Comparison of ENCODE assay signal across 8 cellular contexts in the genomic region with DNA sequence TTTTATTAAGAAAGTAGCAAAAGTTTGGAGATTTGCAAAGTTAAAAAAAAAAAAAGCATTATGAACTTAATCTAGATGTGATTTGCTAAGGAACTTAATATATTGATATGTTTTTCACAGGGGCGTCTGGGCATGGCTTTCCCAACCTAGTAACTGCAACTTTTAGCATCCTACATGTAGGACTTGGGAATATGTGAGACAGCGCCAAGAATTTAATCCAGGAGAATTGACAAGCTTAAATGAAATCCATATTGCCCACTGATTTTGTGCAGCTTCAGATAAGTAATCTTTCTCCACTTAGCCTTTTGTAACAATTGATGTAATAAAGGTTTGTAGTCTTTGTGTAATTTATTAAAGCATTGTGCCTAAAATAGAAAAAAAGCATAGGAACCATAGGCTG. TPM values are rescaled to one million over a fixed set of nuclear protein-coding genes. Genes with fewer than 3 reads are reported as not detected.
DNase-seq lines count a peak whose midpoint lies in the region; ATAC-seq and TF ChIP-seq lines count a peak whose summit lies in the region.

No MANE protein-coding gene starts in this region.

- peaks cover 32% of the 10 kb centered on the region for H3K4me1 Mint-ChIP-seq in HFFc6 (ENCODE audit: low read depth)

- POLR2A ChIA-PET in A673 (lab: Charles Lee; ENCODE audit: low non-redundant PET), result interaction anchor here (0.6 kb wide), 1 partner anchor 37 kb away, joined by 3 read pairs; no protein-coding TSS in a partner anchor

- H3K4me1 ChIP-seq in A673 (ENCODE audit: insufficient read depth, low read length, poor library complexity, severe bottlenecking) (peaks cover 18% of the 10 kb centered on the region), mammary epithelial cell (ENCODE audit: insufficient read depth, low read length) (peaks cover 7% of the 10 kb centered on the region), mononuclear cell (ENCODE audit: insufficient read depth, low read length) (peaks cover 47% of the 10 kb centered on the region)

- TF ChIP-seq CTCF in A673 (conservative IDR thresholded peaks at IDR 0.05; ENCODE audit: low read depth, low read length), result no peak
- TF ChIP-seq CTCF in HFFc6 (IDR thresholded peaks at IDR 0.05), result no peak
- no peak for TF ChIP-seq CTCF in mammary epithelial cell (conservative IDR thresholded peaks at IDR 0.05 in 1 of 2, IDR thresholded peaks at IDR 0.05 in 1 of 2; ENCODE audit: extremely low read depth in 1 of 2, insufficient read depth in 1 of 2, low read depth in 1 of 2, low read length in 2 of 2)

- intact Hi-C loops in A673 (cut with micrococcal nuclease; ENCODE audit: unreplicated experiment), result loop anchor here (10.0 kb wide), 1 partner anchor 519 kb away; no protein-coding TSS in a partner anchor
- intact Hi-C loops in mammary epithelial cell (cut with micrococcal nuclease), result loop anchor here (1.0 to 2.0 kb wide), 3 partner anchors 68 to 553 kb away; partner anchors contain the start of genes AP4E1 and USP8

- DNase-seq in A673 (ENCODE audit: low spot score), result no peak
- DNase-seq in HFFc6, result no peak
- no peak for DNase-seq in mammary epithelial cell
- no peak for DNase-seq in HK-2 (ENCODE audit: unreplicated experiment)
- no peak for DNase-seq in NCI-H2107 treated with DMSO at 0.1 percent for 48 hours (lab: John Stamatoyannopoulos, UW; ENCODE audit: unreplicated experiment)
- no peak for DNase-seq in cerebellum (ENCODE audit: low spot score)

- peaks cover 59% of the 10 kb centered on the region for H3K36me3 Mint-ChIP-seq in HFFc6 (ENCODE audit: low read depth)

- in situ Hi-C loops in mammary epithelial cell (cut with MboI; ENCODE audit: low sequenced_read_pairs in 2 of 2), result no loop called here

- H3K27ac ChIP-seq in A673 (ENCODE audit: low read depth, low read length, poor library complexity, severe bottlenecking), result peak overlapping the region; percentile 99
- peak overlapping the region; percentile 100 for H3K27ac ChIP-seq in mammary epithelial cell (ENCODE audit: insufficient read depth, low read depth, low read length)

- BruUV-seq in A673 (replicated peaks; lab: Mats Ljungman, UMichigan) (no TSS peak), mammary epithelial cell (replicated peaks; lab: Mats Ljungman, UMichigan) (no TSS peak)

- H3K4me3 Mint-ChIP-seq in HFFc6, result peak overlapping the region; percentile 99

- no peaks in the 10 kb centered on the region for H3K9me3 Mint-ChIP-seq in HFFc6

- no peaks in the 10 kb centered on the region for H4K20me1 ChIP-seq in mammary epithelial cell (ENCODE audit: insufficient read depth, low read length)

- H2AFZ ChIP-seq in mammary epithelial cell (ENCODE audit: low read depth, low read length), result no peak overlapping the region

- dilution Hi-C loops in mammary epithelial cell (cut with HindIII; ENCODE audit: low sequenced_read_pairs), result no loop called here

- 5% methylated on average over 2 of the region's 2 CpGs for WGBS in mammary epithelial cell (ENCODE audit: low coverage, missing lambda C conversion rate)

- H3K27me3 ChIP-seq in A673 (replicated peaks; ENCODE audit: insufficient read depth, low read depth, low read length, poor library complexity) (no peaks in the 10 kb centered on the region), mammary epithelial cell (ENCODE audit: insufficient read depth, low read length) (no peaks in the 10 kb centered on the region), mononuclear cell (ENCODE audit: insufficient read depth, low read length) (no peaks in the 10 kb centered on the region)

- H3K9me3 ChIP-seq in A673 (ENCODE audit: low read depth, low read length, poor library complexity, severe bottlenecking) (no peaks in the 10 kb centered on the region), mammary epithelial cell (replicated peaks; ENCODE audit: insufficient read depth, low read length) (no peaks in the 10 kb centered on the region), mononuclear cell (ENCODE audit: low read depth, low read length) (no peaks in the 10 kb centered on the region)

- peak overlapping the region; percentile 99 for H3K9ac ChIP-seq in mammary epithelial cell (ENCODE audit: insufficient read depth, low read length)

- ATAC-seq in GM21786 (IDR thresholded peaks at IDR 0.05; ENCODE audit: unreplicated experiment), result no peak

- H3K27me3 Mint-ChIP-seq in HFFc6 (ENCODE audit: insufficient read depth), result peaks cover 7% of the 10 kb centered on the region

- H3K79me2 ChIP-seq in mammary epithelial cell (ENCODE audit: insufficient read depth, low read length), result peaks cover 86% of the 10 kb centered on the region

- H3K27ac Mint-ChIP-seq in HFFc6, result peak overlapping the region; percentile 100

- H3K4me3 ChIP-seq in A673 (ENCODE audit: low read depth, low read length, poor library complexity, severe bottlenecking), result peak overlapping the region; percentile 92
- H3K4me3 ChIP-seq in mammary epithelial cell (replicated peaks in 1 of 3; ENCODE audit: insufficient read depth in 1 of 3, low read depth in 2 of 3, low read length in 3 of 3), result peak overlapping the region; percentile 74 to 91 (median 81)
- peak overlapping the region; percentile 93 for H3K4me3 ChIP-seq in mononuclear cell (ENCODE audit: low read length)

- H3K4me2 ChIP-seq in mammary epithelial cell (ENCODE audit: insufficient read depth, low read depth, low read length), result peak overlapping the region; percentile 96

- CTCF ChIA-PET in A673 (lab: Charles Lee), result no interaction called here
- CTCF ChIA-PET in mammary epithelial cell (lab: Charles Lee; ENCODE audit: low non-redundant PET), result no interaction called here

- peaks cover 43% of the 10 kb centered on the region for H3K36me3 ChIP-seq in A673 (ENCODE audit: insufficient read depth, low read length, poor library complexity, severe bottlenecking)
- peaks cover 9% of the 10 kb centered on the region for H3K36me3 ChIP-seq in mammary epithelial cell (ENCODE audit: insufficient read depth, low read length)

RNA-seq across cellular contexts. Expression of gene GABPB1, which starts 1.0 kb away (rescaled TPM):
- total RNA-seq in A673 (2021), result 35.3 and 40.0 TPM in 2 replicates
- total RNA-seq in HFFc6 (2021; fragmentation: NEBNext Ultra II Directional; extraction: Animal tissue kit (Norgen Biotek cat#: 25700)), result 10 to 100 TPM; 20.8 to 28.4 (median 25.3) TPM
- 10 to 100 TPM; 21.1 to 38.7 TPM for total RNA-seq in mammary epithelial cell
- 19.8 TPM for polyA plus RNA-seq in mammary epithelial cell
- polyA minus RNA-seq in mammary epithelial cell, result 16.6 TPM
- total RNA-seq in mononuclear cell, result 82.1 TPM
- 34.1 TPM for total RNA-seq in cerebellum
